Comparison of ENCODE assay signal across 1 cellular context in the genomic region with DNA sequence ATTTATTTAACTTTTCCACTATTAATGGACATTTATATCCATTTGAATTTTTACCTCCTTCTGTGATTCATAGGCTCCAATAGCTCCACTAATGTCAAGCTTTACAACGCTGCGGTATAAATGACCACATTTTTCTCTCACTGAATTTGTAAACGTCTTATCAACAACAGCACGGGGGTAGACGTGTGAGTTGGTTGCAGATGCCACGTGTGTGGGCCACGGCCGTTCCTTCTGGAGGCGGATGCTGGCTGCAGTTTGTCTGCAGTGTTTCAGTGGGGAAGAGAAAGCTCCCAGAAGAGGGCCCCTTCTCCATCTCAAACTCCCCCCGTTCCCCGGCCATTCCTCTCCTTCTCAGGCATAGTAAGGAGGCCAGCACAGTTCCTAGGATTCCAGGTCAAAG.
TF ChIP-seq lines count a peak whose summit lies in the region.

No MANE protein-coding gene starts in this region.

TF ChIP-seq in IMR-90, 13 proteins besides CTCF, POLR2A, EP300 and RAD21 (continued from another document):
- TF ChIP-seq MXI1 (IDR thresholded peaks at IDR 0.05; ENCODE audit: borderline replicate concordance, low read depth, low read length) (peak; percentile 39; the same call in 1 of the 2 replicates), MAZ (IDR thresholded peaks at IDR 0.05; ENCODE audit: borderline replicate concordance, low read depth, low read length) (no peak), CHD1 (IDR thresholded peaks at IDR 0.05; ENCODE audit: low read depth, low read length) (no peak), CEBPB (IDR thresholded peaks at IDR 0.05; ENCODE audit: low read depth, low read length) (no peak), BHLHE40 (IDR thresholded peaks at IDR 0.05; ENCODE audit: low read depth, low read length) (peak; percentile 90), SMC3 (IDR thresholded peaks at IDR 0.05; ENCODE audit: low read depth, low read length) (no peak), MAFK (IDR thresholded peaks at IDR 0.05; ENCODE audit: low read depth, low read length) (no peak), NFE2L2 (IDR thresholded peaks at IDR 0.05; ENCODE audit: low read depth, low read length) (no peak), RCOR1 (IDR thresholded peaks at IDR 0.05; ENCODE audit: insufficient replicate concordance, low read length) (no peak), FOS (IDR thresholded peaks at IDR 0.05; ENCODE audit: low read depth, low read length) (no peak)
- TF ChIP-seq, protein P1, sequence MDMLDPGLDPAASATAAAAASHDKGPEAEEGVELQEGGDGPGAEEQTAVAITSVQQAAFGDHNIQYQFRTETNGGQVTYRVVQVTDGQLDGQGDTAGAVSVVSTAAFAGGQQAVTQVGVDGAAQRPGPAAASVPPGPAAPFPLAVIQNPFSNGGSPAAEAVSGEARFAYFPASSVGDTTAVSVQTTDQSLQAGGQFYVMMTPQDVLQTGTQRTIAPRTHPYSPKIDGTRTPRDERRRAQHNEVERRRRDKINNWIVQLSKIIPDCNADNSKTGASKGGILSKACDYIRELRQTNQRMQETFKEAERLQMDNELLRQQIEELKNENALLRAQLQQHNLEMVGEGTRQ (IDR thresholded peaks at IDR 0.05; ENCODE audit: low read depth, low read length): peak; percentile 24; the same call in 1 of the 2 replicates
- TF ChIP-seq, protein P2, sequence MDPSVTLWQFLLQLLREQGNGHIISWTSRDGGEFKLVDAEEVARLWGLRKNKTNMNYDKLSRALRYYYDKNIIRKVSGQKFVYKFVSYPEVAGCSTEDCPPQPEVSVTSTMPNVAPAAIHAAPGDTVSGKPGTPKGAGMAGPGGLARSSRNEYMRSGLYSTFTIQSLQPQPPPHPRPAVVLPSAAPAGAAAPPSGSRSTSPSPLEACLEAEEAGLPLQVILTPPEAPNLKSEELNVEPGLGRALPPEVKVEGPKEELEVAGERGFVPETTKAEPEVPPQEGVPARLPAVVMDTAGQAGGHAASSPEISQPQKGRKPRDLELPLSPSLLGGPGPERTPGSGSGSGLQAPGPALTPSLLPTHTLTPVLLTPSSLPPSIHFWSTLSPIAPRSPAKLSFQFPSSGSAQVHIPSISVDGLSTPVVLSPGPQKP (IDR thresholded peaks at IDR 0.05; ENCODE audit: borderline replicate concordance, low read depth, low read length): no peak
